Comparison of ENCODE assay signal across 8 cellular contexts in genomic region chr7:130491841-130492518, GRCh38. TPM values are rescaled to one million over a fixed set of nuclear protein-coding genes. Genes with fewer than 3 reads are reported as not detected.
DNase-seq lines count a peak whose midpoint lies in the region; ATAC-seq and TF ChIP-seq lines count a peak whose summit lies in the region.

TSS of gene MEST (plus strand) at chr7:130492085. CDS start at chr7:130492314, 229 bp downstream.

- TF ChIP-seq CTCF in GM12865 (IDR thresholded peaks at IDR 0.05; ENCODE audit: insufficient read depth, low read depth, low read length, missing control alignments) = no peak
- no peak for TF ChIP-seq CTCF in OCI-LY1 (IDR thresholded peaks at IDR 0.05; ENCODE audit: low read length)

- no peak for ATAC-seq in HG02840 (IDR thresholded peaks at IDR 0.05; ENCODE audit: low FRiP score, unreplicated experiment)

- H3K27ac ChIP-seq in OCI-LY1 (ENCODE audit: low read depth, low read length, poor library complexity, severe bottlenecking) (no peak within 1 kb of the TSS), duodenal mucosa (ENCODE audit: low read depth, low read length) (no peak within 1 kb of the TSS)

- H3K4me1 ChIP-seq in OCI-LY1 (ENCODE audit: insufficient read depth, low read length, severe bottlenecking) (peaks cover 23% of the 10 kb centered on the region), duodenal mucosa (ENCODE audit: control insufficient read depth in 1 of 2, insufficient read depth in 2 of 2, low read length in 2 of 2) (peaks cover 11 to 12% of the 10 kb centered on the region in 2 donors)

- H3K27me3 ChIP-seq in OCI-LY1 (ENCODE audit: insufficient read depth, low read length) (peaks cover 11% of the 10 kb centered on the region; the same call in 1 of the 2 replicates), duodenal mucosa (ENCODE audit: control insufficient read depth in 1 of 2, insufficient read depth in 2 of 2, low read length in 2 of 2) (peaks cover 0 to 4% of the 10 kb centered on the region in 2 donors)

- H3K4me3 ChIP-seq in GM12865 (ENCODE audit: low read depth, low read length) = peak within 1 kb of the TSS; percentile 31
- H3K4me3 ChIP-seq in OCI-LY1 (ENCODE audit: low read depth, low read length, poor library complexity, severe bottlenecking) = peak within 1 kb of the TSS; percentile 50
- H3K4me3 ChIP-seq in duodenal mucosa (ENCODE audit: low read depth in 1 of 2, low read length in 2 of 2) = peak within 1 kb of the TSS; percentile 57 to 63

- no peaks in the 10 kb centered on the region for H3F3A ChIP-seq in OCI-LY1 (ENCODE audit: insufficient read depth, low read length)

- H3K9me3 ChIP-seq in OCI-LY1 (ENCODE audit: low read length) (peaks cover 12% of the 10 kb centered on the region), duodenal mucosa (ENCODE audit: control insufficient read depth in 1 of 2, low read length in 2 of 2) (no peaks in the 10 kb centered on the region)

- H2AFZ ChIP-seq in OCI-LY1 (ENCODE audit: low read length) = no peak within 1 kb of the TSS

- H3K9me2 ChIP-seq in OCI-LY1 (ENCODE audit: low read depth, low read length) = no peaks in the 10 kb centered on the region

- H3K4me2 ChIP-seq in OCI-LY1 (ENCODE audit: low read length) = peak within 1 kb of the TSS; percentile 67

- H4K20me1 ChIP-seq in OCI-LY1 (ENCODE audit: insufficient read depth, low read length) = no peaks in the 10 kb centered on the region

- H3K36me3 ChIP-seq in OCI-LY1 (ENCODE audit: insufficient read depth, low read length) (peaks cover 9% of the 10 kb centered on the region; the same call in 1 of the 2 replicates), duodenal mucosa (ENCODE audit: control insufficient read depth in 1 of 2, insufficient read depth in 2 of 2, low read length in 2 of 2) (peaks cover 0 to 7% of the 10 kb centered on the region in 2 donors)

- DNase-seq in GM12865 (ENCODE audit: low read depth) (peak; percentile 29), mesenteric fat pad (ENCODE audit: low spot score) (no peak), ureter (ENCODE audit: low spot score) (no peak), AML-193 (lab: John Stamatoyannopoulos, UW) (no peak)
- DNase-seq in stimulated activated CD4-positive, alpha-beta T cell treated with anti-CD3 and anti-CD28 coated beads, Interleukin-1b, Interleukin-23, amount 100 ng/mL, for 48 hours = no peak

- no peaks in the 10 kb centered on the region for H3K79me2 ChIP-seq in OCI-LY1 (ENCODE audit: insufficient read depth, low read length)

- peak within 1 kb of the TSS; percentile 31; the same call in 1 of the 2 replicates for H3K9ac ChIP-seq in OCI-LY1 (ENCODE audit: low read length)
- no peak within 1 kb of the TSS for H3K9ac ChIP-seq in duodenal mucosa (ENCODE audit: low read depth in 1 of 2, low read length in 2 of 2)

RNA-seq across cellular contexts. Expression of gene MEST, which starts in this region (rescaled TPM):
- total RNA-seq in mesenteric fat pad (963 TPM), ureter (28.9 TPM)

Comparison
In these comparisons a context has a peak if more than half of its experiments do, and no peak if none do; other contexts are left out.
1. RNA of gene MEST (total RNA-seq): 963 TPM in mesenteric fat pad (single experiment); 28.9 TPM in ureter (single experiment); every median in the first group is over 10 times any median in the second.
2. Peak in every context shown above with its lines, with median percentiles within 50 percentile points of each other: H3K4me3 ChIP-seq.